Comparison of ENCODE assay signal across 13 cellular contexts in the genomic region with DNA sequence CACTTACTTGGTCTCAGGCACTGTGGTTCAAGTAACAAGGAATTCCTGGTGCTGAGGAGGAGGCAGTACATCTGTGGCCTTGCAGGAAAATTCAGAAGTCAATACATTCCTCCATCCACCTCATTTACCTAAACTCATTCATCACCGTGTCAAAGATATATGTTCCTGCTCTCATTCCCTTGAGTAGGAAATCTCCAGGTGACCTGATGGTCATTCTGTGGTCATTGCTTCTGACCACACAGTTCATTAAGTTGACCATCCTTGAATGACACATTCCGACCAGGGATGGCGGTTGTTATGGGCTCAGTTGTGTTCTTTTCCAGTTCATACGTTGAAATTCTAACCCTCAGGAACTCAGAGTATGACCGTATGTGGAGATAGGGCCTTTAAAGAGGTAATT. TPM values are rescaled to one million over a fixed set of nuclear protein-coding genes. Genes with fewer than 3 reads are reported as not detected.
A peak's percentile ranks its signal among the peaks of the same experiment; 100 is the strongest.
DNase-seq lines count a peak whose midpoint lies in the region; ATAC-seq, FAIRE-seq and TF ChIP-seq lines count a peak whose summit lies in the region.
"Had no signal": no experiment of that assay in that cellular context is flagged by ENCODE, and none has a peak within 500 bp of the region (broad histone marks: within the 10 kb centered on the region; RNA-seq: fewer than 3 reads in every experiment).

No MANE protein-coding gene starts in this region.

- H3K27me3 ChIP-seq in K562 (ENCODE audit: control insufficient read depth in 2 of 2, insufficient read depth in 2 of 2, low read length in 2 of 2), result no peaks in the 10 kb centered on the region

- peaks cover 26% of the 10 kb centered on the region for H3K79me2 ChIP-seq in K562 (ENCODE audit: control insufficient read depth, insufficient read depth, low read length)

- H3K27me3 Mint-ChIP-seq in activated naive CD4-positive, alpha-beta T cell treated with anti-CD3 and anti-CD28 coated beads for 36 hours (ENCODE audit: low read depth), result no peaks in the 10 kb centered on the region
- no peaks in the 10 kb centered on the region for H3K27me3 Mint-ChIP-seq in stimulated activated naive CD8-positive, alpha-beta T cell treated with anti-CD3 and anti-CD28 coated beads, Interleukin-15, amount 100 ng/mL, for 72 hours

- in situ Hi-C loops in K562 (cut with MboI), result no loop called here

- H3K36me3 Mint-ChIP-seq in activated naive CD4-positive, alpha-beta T cell treated with anti-CD3 and anti-CD28 coated beads for 36 hours (ENCODE audit: low read depth), result peaks cover 22% of the 10 kb centered on the region
- H3K36me3 Mint-ChIP-seq: mesothelial cell of epicardium had no signal

- no peak overlapping the region for H3K4me3 ChIP-seq in K562

- TF ChIP-seq POLR2A in K562 (conservative IDR thresholded peaks at IDR 0.05), result no peak

- intact Hi-C loops in activated naive CD4-positive, alpha-beta T cell treated with anti-CD3 and anti-CD28 coated beads for 36 hours (cut with micrococcal nuclease), result loop anchor here (5.0 to 10.0 kb wide), 2 partner anchors 611 to 1261 kb away; partner anchors contain the start of gene SF3B1
- intact Hi-C loops in K562 (cut with micrococcal nuclease), result loop anchor here (5.0 kb wide), 1 partner anchor 104 kb away; no protein-coding TSS in a partner anchor

- H3K4me1 ChIP-seq in K562 (replicated peaks in 1 of 2; ENCODE audit: control insufficient read depth in 2 of 2, insufficient read depth in 2 of 2, low read length in 2 of 2), result peaks cover 12 to 38% of the 10 kb centered on the region in 2 experiments; a peak in 4 of 5 replicates

- H3K27ac Mint-ChIP-seq in activated naive CD4-positive, alpha-beta T cell treated with anti-CD3 and anti-CD28 coated beads for 36 hours, result peak overlapping the region; percentile 9
- H3K27ac Mint-ChIP-seq in stimulated activated naive CD8-positive, alpha-beta T cell treated with anti-CD3 and anti-CD28 coated beads, Interleukin-15, amount 100 ng/mL, for 72 hours, result peak overlapping the region in 1 of 2 donors; percentile 48
- H3K27ac Mint-ChIP-seq: mesothelial cell of epicardium had no signal

- ATAC-seq in K562, result no peak
- ATAC-seq in stimulated activated naive CD8-positive, alpha-beta T cell treated with anti-CD3 and anti-CD28 coated beads, Interleukin-15, amount 100 ng/mL, for 72 hours, result no peak
- ATAC-seq: activated CD4-positive, CD25-positive, alpha-beta regulatory T cell treated with anti-CD3 and anti-CD28 coated beads, Interleukin-2, amount 50 U/mL, for 24 hours had no signal

- H3K4me1 Mint-ChIP-seq in activated naive CD4-positive, alpha-beta T cell treated with anti-CD3 and anti-CD28 coated beads for 36 hours (ENCODE audit: low read depth), result peaks cover 44% of the 10 kb centered on the region
- H3K4me1 Mint-ChIP-seq in stimulated activated naive CD8-positive, alpha-beta T cell treated with anti-CD3 and anti-CD28 coated beads, Interleukin-15, amount 100 ng/mL, for 72 hours, result peaks cover 52% of the 10 kb centered on the region

- no peak for TF ChIP-seq CTCF in K562 (IDR thresholded peaks at IDR 0.05 in 2 of 3, conservative IDR thresholded peaks at IDR 0.05 in 1 of 3; ENCODE audit: insufficient read depth in 2 of 3, low read depth in 1 of 3, low read length in 3 of 3)

- WGBS in K562 (ENCODE audit: insufficient coverage, low coverage, missing lambda C conversion rate), result 8% methylated on average over 5 of the region's 5 CpGs

- no peak for TF ChIP-seq EP300 in K562 (IDR thresholded peaks at IDR 0.05; ENCODE audit: low read length)

- H3K9me3 ChIP-seq in K562 (replicated peaks; ENCODE audit: control insufficient read depth, insufficient read depth, low read depth, low read length), result no peaks in the 10 kb centered on the region

- no peak overlapping the region for H3K4me2 ChIP-seq in K562 (ENCODE audit: insufficient read depth, low read length)

- no peak for TF ChIP-seq RAD21 in K562 (CRISPR knock-in tag; conservative IDR thresholded peaks at IDR 0.05 in 1 of 2, IDR thresholded peaks at IDR 0.05 in 1 of 2)

- peak overlapping the region; percentile 58; the same call in 1 of the 2 replicates for H2AFZ ChIP-seq in K562 (ENCODE audit: low read depth, low read length)

- peak overlapping the region; percentile 77 for H3K4me3 Mint-ChIP-seq in activated naive CD4-positive, alpha-beta T cell treated with anti-CD3 and anti-CD28 coated beads for 36 hours
- peak overlapping the region; percentile 71 to 84 for H3K4me3 Mint-ChIP-seq in stimulated activated naive CD8-positive, alpha-beta T cell treated with anti-CD3 and anti-CD28 coated beads, Interleukin-15, amount 100 ng/mL, for 72 hours
- H3K4me3 Mint-ChIP-seq: mesothelial cell of epicardium had no signal

- H3K27ac ChIP-seq in K562 (ENCODE audit: extremely low read depth, low read depth, low read length), result no peak overlapping the region

- POLR2A ChIA-PET in K562 (lab: Yijun Ruan, JAX), result no interaction called here

- no peaks in the 10 kb centered on the region for H3K36me3 ChIP-seq in K562 (ENCODE audit: control insufficient read depth, insufficient read depth, low read length)

- no peaks in the 10 kb centered on the region for H3K9me3 Mint-ChIP-seq in activated naive CD4-positive, alpha-beta T cell treated with anti-CD3 and anti-CD28 coated beads for 36 hours
- H3K9me3 Mint-ChIP-seq in stimulated activated naive CD8-positive, alpha-beta T cell treated with anti-CD3 and anti-CD28 coated beads, Interleukin-15, amount 100 ng/mL, for 72 hours, result no peaks in the 10 kb centered on the region
- H3K9me3 Mint-ChIP-seq: mesothelial cell of epicardium had no signal

- DNase-seq in activated naive CD4-positive, alpha-beta T cell treated with anti-CD3 and anti-CD28 coated beads for 36 hours, result no peak
- no peak for DNase-seq in activated naive CD4-positive, alpha-beta T cell treated with Interleukin-2 at 50 U/mL for 16 hours
- DNase-seq in RPMI7951 (ENCODE audit: low read depth) (peak; percentile 45), K562 (ENCODE audit: extremely low read depth in 1 of 4, low spot score in 3 of 4) (no peak), HCEC 1CT (no peak), mesenteric fat pad (ENCODE audit: low spot score) (no peak), Kasumi-1 (lab: John Stamatoyannopoulos, UW) (no peak)
- no peak for DNase-seq in stimulated activated naive CD8-positive, alpha-beta T cell treated with anti-CD3 and anti-CD28 coated beads, Interleukin-15, amount 100 ng/mL, for 72 hours
- DNase-seq: activated gamma-delta T cell treated with Interleukin-2 at 50 U/mL for 16 hours, NCI-H1436 treated with DMSO at 0.1 percent for 48 hours had no signal

- peak; percentile 6 for FAIRE-seq in K562 (lab: Jason Lieb, UNC)
- FAIRE-seq: H54 had no signal

- H4K20me1 ChIP-seq in K562 (replicated peaks; ENCODE audit: control insufficient read depth, insufficient read depth, low read length), result no peaks in the 10 kb centered on the region

- BruUV-seq in K562 (replicated peaks; lab: Mats Ljungman, UMichigan), result no TSS peak

- H3K9ac ChIP-seq in K562 (ENCODE audit: insufficient read depth in 1 of 2, low read depth in 2 of 2, low read length in 2 of 2), result no peak overlapping the region

- CTCF ChIA-PET in activated naive CD4-positive, alpha-beta T cell treated with anti-CD3 and anti-CD28 coated beads for 36 hours (lab: Charles Lee), result interaction anchor here (0.5 to 1.7 kb wide), 2 partner anchors 47 to 75 kb away, joined by 4 to 8 read pairs; no protein-coding TSS in a partner anchor
- CTCF ChIA-PET in K562 (lab: Yijun Ruan, JAX; ENCODE audit: low intra/inter-chr PET ratio), result no interaction called here

- no peaks in the 10 kb centered on the region for H3K9me1 ChIP-seq in K562 (ENCODE audit: control insufficient read depth, insufficient read depth, low read length)

TF ChIP-seq in K562, 482 proteins besides CTCF, POLR2A, EP300 and RAD21 (continues in another document):
- TF ChIP-seq CTBP1 (IDR thresholded peaks at IDR 0.05; ENCODE audit: borderline replicate concordance), result no peak
- TF ChIP-seq HNRNPH1 (optimal IDR thresholded peaks at IDR 0.05; ENCODE audit: low read depth, low read length), result no peak
- no peak for TF ChIP-seq SRSF7 (optimal IDR thresholded peaks at IDR 0.05; ENCODE audit: low read depth, low read length)
- TF ChIP-seq, protein P1, sequence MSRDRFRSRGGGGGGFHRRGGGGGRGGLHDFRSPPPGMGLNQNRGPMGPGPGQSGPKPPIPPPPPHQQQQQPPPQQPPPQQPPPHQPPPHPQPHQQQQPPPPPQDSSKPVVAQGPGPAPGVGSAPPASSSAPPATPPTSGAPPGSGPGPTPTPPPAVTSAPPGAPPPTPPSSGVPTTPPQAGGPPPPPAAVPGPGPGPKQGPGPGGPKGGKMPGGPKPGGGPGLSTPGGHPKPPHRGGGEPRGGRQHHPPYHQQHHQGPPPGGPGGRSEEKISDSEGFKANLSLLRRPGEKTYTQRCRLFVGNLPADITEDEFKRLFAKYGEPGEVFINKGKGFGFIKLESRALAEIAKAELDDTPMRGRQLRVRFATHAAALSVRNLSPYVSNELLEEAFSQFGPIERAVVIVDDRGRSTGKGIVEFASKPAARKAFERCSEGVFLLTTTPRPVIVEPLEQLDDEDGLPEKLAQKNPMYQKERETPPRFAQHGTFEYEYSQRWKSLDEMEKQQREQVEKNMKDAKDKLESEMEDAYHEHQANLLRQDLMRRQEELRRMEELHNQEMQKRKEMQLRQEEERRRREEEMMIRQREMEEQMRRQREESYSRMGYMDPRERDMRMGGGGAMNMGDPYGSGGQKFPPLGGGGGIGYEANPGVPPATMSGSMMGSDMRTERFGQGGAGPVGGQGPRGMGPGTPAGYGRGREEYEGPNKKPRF (IDR thresholded peaks at IDR 0.05; ENCODE audit: low read depth, low read length), result no peak

RNA-seq across cellular contexts. Expression of gene STK17B, which starts 2.1 kb away (rescaled TPM):
- 100 to 1,000 TPM; 141 to 143 TPM for total RNA-seq in activated naive CD4-positive, alpha-beta T cell treated with anti-CD3 and anti-CD28 coated beads for 36 hours
- 69.9 and 75.5 TPM in 2 replicates for total RNA-seq in RPMI7951 (2014; rRNA removed; shearing (Covaris generic))
- 7.1 and 33.2 TPM in 2 replicates for total RNA-seq in K562 (2011; cell fraction: chromatin; rRNA removed; ENCODE audit: low replicate concordance)
- 3.5 and 5.3 TPM in 2 replicates for total RNA-seq in K562 (2011; cell fraction: nucleolus; rRNA removed)
- total RNA-seq in K562 (2011; cell fraction: nucleoplasm; rRNA removed), result 11.3 and 18.7 TPM in 2 replicates
- total RNA-seq in K562 (2014; rRNA removed), result 8.2 and 8.5 TPM in 2 replicates
- total RNA-seq in K562 (2014; rRNA removed; fragmentation: Illumina TruSeq; extraction: Trizol), result 13.1 and 17.5 TPM in 2 replicates
- total RNA-seq in K562 (2015; rRNA removed; fragmentation: Illumina TruSeq; extraction: Trizol), result 15.2 and 17.7 TPM in 2 replicates
- total RNA-seq in K562 (2021), result 9.5 and 10.6 TPM in 2 replicates
- 10.0 and 11.7 TPM in 2 replicates for polyA plus RNA-seq in K562 (2011; rRNA removed)
- 1.4 and 2.8 TPM in 2 replicates for polyA plus RNA-seq in K562 (2011; cell fraction: cytosol; rRNA removed)
- polyA plus RNA-seq in K562 (2011; cell fraction: nucleus; rRNA removed), result 2.9 and 5.0 TPM in 2 replicates
- 6.2 and 7.9 TPM in 2 replicates for polyA plus RNA-seq in K562 (2012)
- 6.6 and 7.6 TPM in 2 replicates for polyA plus RNA-seq in K562 (2014; fragmentation: Illumina TruSeq; extraction: Trizol)
- 1 to 10 TPM; 2.3 to 3.0 TPM for polyA plus RNA-seq in K562 (2014; fragmentation: Nextera tagmentation; extraction: Ambion mirVana)
- 4.5 TPM in 2 replicates for polyA plus RNA-seq in K562 (2014; rRNA removed)
- 18.0 and 24.4 TPM in 2 replicates for polyA minus RNA-seq in K562 (2011; rRNA and poly(A)+ RNA removed)
- polyA minus RNA-seq in K562 (2011; cell fraction: cytosol; rRNA and poly(A)+ RNA removed), result 7.1 and 7.9 TPM in 2 replicates
- polyA minus RNA-seq in K562 (2011; cell fraction: nucleus; rRNA and poly(A)+ RNA removed), result 8.5 and 15.6 TPM in 2 replicates
- 67.7 TPM for total RNA-seq in mesenteric fat pad
